Comparison of ENCODE assay signal across 14 cellular contexts in genomic region chr2:190355968-190356657, GRCh38. TPM values are rescaled to one million over a fixed set of nuclear protein-coding genes. Genes with fewer than 3 reads are reported as not detected.
DNase-seq lines count a peak whose midpoint lies in the region; ATAC-seq and TF ChIP-seq lines count a peak whose summit lies in the region.
"Had no signal": no experiment of that assay in that cellular context is flagged by ENCODE, and none has a peak within 500 bp of the region (broad histone marks: within the 10 kb centered on the region; RNA-seq: fewer than 3 reads in every experiment).

No MANE protein-coding gene starts in this region.

- no TSS peak for BruUV-seq in A673 (replicated peaks; lab: Mats Ljungman, UMichigan)

- H3K27me3 Mint-ChIP-seq in nephron progenitor cell (ENCODE audit: low read depth, poor library complexity), result no peaks in the 10 kb centered on the region
- H3K27me3 Mint-ChIP-seq: central memory CD8-positive, alpha-beta T cell had no signal

- H3K9me3 Mint-ChIP-seq in nephron progenitor cell, result no peaks in the 10 kb centered on the region
- H3K9me3 Mint-ChIP-seq: central memory CD8-positive, alpha-beta T cell; T-helper 1 cell treated with Interleukin-12 subunit alpha and Interleukin-12 subunit beta and Interleukin-4 antibody, amounts not matched to agents 30 μg/mL and 1 μg/mL, for 36 hours had no signal

- no peak for ATAC-seq in HG02981 (IDR thresholded peaks at IDR 0.05; ENCODE audit: unreplicated experiment)
- ATAC-seq in HG02642 (IDR thresholded peaks at IDR 0.05; ENCODE audit: poor library complexity, unreplicated experiment), result no peak
- ATAC-seq: naive thymus-derived CD8-positive, alpha-beta T cell had no signal

- H3K4me3 ChIP-seq in A673 (ENCODE audit: low read depth, low read length, poor library complexity, severe bottlenecking), result no peak overlapping the region

- H3K4me1 ChIP-seq in A673 (ENCODE audit: insufficient read depth, low read length, poor library complexity, severe bottlenecking), result no peaks in the 10 kb centered on the region

- no peaks in the 10 kb centered on the region for H3K36me3 Mint-ChIP-seq in nephron progenitor cell (ENCODE audit: low read depth)
- H3K36me3 Mint-ChIP-seq: naive thymus-derived CD8-positive, alpha-beta T cell had no signal

- no peaks in the 10 kb centered on the region for H3K36me3 ChIP-seq in A673 (ENCODE audit: insufficient read depth, low read length, poor library complexity, severe bottlenecking)

- peak overlapping the region; percentile 55 for H3K27ac Mint-ChIP-seq in nephron progenitor cell
- H3K27ac Mint-ChIP-seq: T-helper 1 cell treated with Interleukin-12 subunit alpha and Interleukin-12 subunit beta and Interleukin-4 antibody, amounts not matched to agents 30 μg/mL and 1 μg/mL, for 36 hours had no signal

- intact Hi-C loops in A673 (cut with micrococcal nuclease; ENCODE audit: unreplicated experiment), result no loop called here

- TF ChIP-seq CTCF in nephron progenitor cell (IDR thresholded peaks at IDR 0.05) (no peak), A673 (conservative IDR thresholded peaks at IDR 0.05; ENCODE audit: low read depth, low read length) (no peak)

- DNase-seq in DMS153 (lab: John Stamatoyannopoulos, UW) (peak; percentile 18), NCI-H774 (lab: John Stamatoyannopoulos, UW) (peak; percentile 27), dermis blood vessel endothelial cell (peak; percentile 19), nephron progenitor cell (no peak), islet precursor cell (no peak), A673 (ENCODE audit: low spot score) (no peak)
- DNase-seq: activated CD4-positive, alpha-beta T cell treated with anti-CD3 and anti-CD28 coated beads, Interleukin-2, amount 50 U/mL, for 48 hours; activated naive CD4-positive, alpha-beta T cell treated with Interleukin-2 at 50 U/mL for 16 hours; naive thymus-derived CD8-positive, alpha-beta T cell; NCI-H82 had no signal

- POLR2A ChIA-PET in A673 (lab: Charles Lee; ENCODE audit: low non-redundant PET), result no interaction called here

- CTCF ChIA-PET in A673 (lab: Charles Lee), result no interaction called here

- no peaks in the 10 kb centered on the region for H3K9me3 ChIP-seq in A673 (ENCODE audit: low read depth, low read length, poor library complexity, severe bottlenecking)

- H3K4me1 Mint-ChIP-seq in nephron progenitor cell, result peaks cover 20% of the 10 kb centered on the region

- H3K4me3 Mint-ChIP-seq in nephron progenitor cell, result no peak overlapping the region
- H3K4me3 Mint-ChIP-seq: central memory CD8-positive, alpha-beta T cell; naive thymus-derived CD8-positive, alpha-beta T cell; T-helper 1 cell treated with Interleukin-12 subunit alpha and Interleukin-12 subunit beta and Interleukin-4 antibody, amounts not matched to agents 30 μg/mL and 1 μg/mL, for 36 hours had no signal

- no peak overlapping the region for H3K27ac ChIP-seq in A673 (ENCODE audit: low read depth, low read length, poor library complexity, severe bottlenecking)

- no peaks in the 10 kb centered on the region for H3K27me3 ChIP-seq in A673 (replicated peaks; ENCODE audit: insufficient read depth, low read depth, low read length, poor library complexity)

RNA-seq across cellular contexts. Expression of gene INPP1, which starts 12.7 kb away (rescaled TPM):
- 14.5 and 26.9 TPM in 2 replicates for total RNA-seq in dermis blood vessel endothelial cell
- 3.2 and 3.9 TPM in 2 replicates for total RNA-seq in A673 (2021)

RNA-seq across cellular contexts. Expression of gene HIBCH, which starts 36.5 kb away (rescaled TPM):
- total RNA-seq in dermis blood vessel endothelial cell, result 22.6 and 26.2 TPM in 2 replicates
- total RNA-seq in A673 (2021), result 43.3 and 45.7 TPM in 2 replicates

RNA-seq across cellular contexts. Expression of gene MFSD6, which starts 52.0 kb away (rescaled TPM):
- 9.9 and 10.2 TPM in 2 replicates for total RNA-seq in dermis blood vessel endothelial cell
- total RNA-seq in A673 (2021), result 5.7 and 8.4 TPM in 2 replicates

Comparison
In these comparisons a context has a peak if more than half of its experiments do, and no peak if none do; other contexts are left out.
1. DNase-seq: peak in DMS153 (single experiment), NCI-H774 (single experiment) and dermis blood vessel endothelial cell (single experiment); none in nephron progenitor cell (single experiment), islet precursor cell (single experiment) and A673 (single experiment).